ENCODE assay signal across 1 cellular context in genomic region chr20:36465109-36466080, GRCh38.
TF ChIP-seq lines count a peak whose summit lies in the region.

No MANE protein-coding gene starts in this region.

TF ChIP-seq in H1, 55 proteins besides CTCF, POLR2A, EP300 and RAD21:
- TF ChIP-seq CEBPB (IDR thresholded peaks at IDR 0.05; ENCODE audit: low read depth, low read length) (peak; percentile 88), EGR1 (IDR thresholded peaks at IDR 0.05; ENCODE audit: borderline replicate concordance, low read depth, low read length) (peak; percentile 65; the same call in 1 of the 2 replicates), SAP30 (IDR thresholded peaks at IDR 0.05; ENCODE audit: insufficient read depth, insufficient replicate concordance, low read length) (no peak), YY1 (IDR thresholded peaks at IDR 0.05; ENCODE audit: low read depth, low read length) (no peak)
